ENCODE assay signal across 17 cellular contexts in the genomic region with DNA sequence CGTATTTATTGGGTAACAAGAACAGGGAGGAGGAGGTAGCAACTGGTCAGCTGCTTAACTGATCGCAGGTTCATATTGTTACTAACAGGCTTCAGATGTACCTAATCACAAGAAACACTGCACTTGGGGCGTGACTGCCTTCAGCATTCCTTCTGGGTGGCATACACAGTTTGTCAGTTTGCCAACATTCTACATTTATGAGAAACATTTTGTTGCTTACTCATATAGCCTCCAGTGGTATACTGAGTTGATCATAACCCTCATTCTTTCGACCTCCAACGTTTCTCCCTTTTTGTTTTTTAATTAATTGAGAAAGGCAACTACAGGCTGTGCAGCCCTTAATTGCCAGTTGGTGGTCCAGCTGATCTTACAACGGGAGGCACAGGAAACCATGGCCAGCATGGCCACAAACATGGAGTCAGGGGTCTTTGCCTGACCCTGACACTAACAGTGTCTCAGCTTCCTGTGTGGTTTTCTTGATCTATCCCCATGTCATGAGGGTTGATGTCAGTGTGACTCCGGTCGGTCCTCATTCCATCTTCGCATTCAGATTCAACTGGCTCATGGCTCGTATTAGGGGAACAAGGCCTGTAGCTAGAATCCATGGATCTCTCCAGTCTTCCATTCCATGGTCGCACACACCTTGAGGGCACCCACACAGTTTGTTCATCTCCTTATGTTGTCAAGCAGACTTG.
"Had no signal": no experiment of that assay in that cellular context is flagged by ENCODE, and none has a peak within 500 bp of the region (broad histone marks: within the 10 kb centered on the region; RNA-seq: fewer than 3 reads in every experiment).

No MANE protein-coding gene starts in this region.

- H3K27ac Mint-ChIP-seq: dendritic cell treated with granulocyte-macrophage colony-stimulating factor and Interleukin-4, amounts not matched to agents 40 ng/mL and 50 ng/mL, for 4 days; nephron had no signal

- H3K36me3 ChIP-seq: esophagus muscularis mucosa had no signal

- H3K27ac ChIP-seq: body of pancreas, esophagus muscularis mucosa, left ventricle myocardium inferior, psoas muscle, testis had no signal

- H3K4me3 Mint-ChIP-seq: activated naive CD4-positive, alpha-beta T cell treated with anti-CD3 and anti-CD28 coated beads, Interleukin-2, amount 50 U/mL, for 24 hours; dendritic cell treated with granulocyte-macrophage colony-stimulating factor and Interleukin-4, amounts not matched to agents 40 ng/mL and 50 ng/mL, for 4 days; nephron had no signal

- H3K9me3 ChIP-seq: testis had no signal

- DNase-seq: activated T-cell treated with anti-CD3 and anti-CD28 coated beads, Interleukin-2, amount 50 U/mL, for 1 hour; amniotic stem cell; body of pancreas; islet precursor cell; left ventricle myocardium inferior; mesenchymal stem cell; psoas muscle; stimulated activated CD4-positive, alpha-beta T cell treated with anti-CD3 and anti-CD28 coated beads, Interleukin-4, amount 100 ng/mL, for 1 hour; stimulated activated CD8-positive, alpha-beta memory T cell treated with anti-CD3 and anti-CD28 coated beads, Interleukin-4, amount 100 ng/mL, for 48 hours; stimulated activated naive CD8-positive, alpha-beta T cell treated with anti-CD3 and anti-CD28 coated beads, Interleukin-15, Interleukin-2, amounts not matched to agents 100 U/mL and 50 U/mL, for 24 hours; testis had no signal

- H3K27me3 Mint-ChIP-seq: activated naive CD4-positive, alpha-beta T cell treated with anti-CD3 and anti-CD28 coated beads, Interleukin-2, amount 50 U/mL, for 24 hours; dendritic cell treated with granulocyte-macrophage colony-stimulating factor and Interleukin-4, amounts not matched to agents 40 ng/mL and 50 ng/mL, for 4 days had no signal

- ATAC-seq: activated CD4-positive, CD25-positive, alpha-beta regulatory T cell treated with anti-CD3 and anti-CD28 coated beads, Interleukin-2, amount 50 U/mL, for 24 hours; body of pancreas; psoas muscle; sciatic nerve; stimulated activated naive CD8-positive, alpha-beta T cell treated with anti-CD3 and anti-CD28 coated beads, Interleukin-15, Interleukin-2, amounts not matched to agents 100 U/mL and 50 U/mL, for 24 hours had no signal

- H3K27me3 ChIP-seq: body of pancreas, esophagus muscularis mucosa, testis had no signal

- H3K4me1 Mint-ChIP-seq: activated naive CD4-positive, alpha-beta T cell treated with anti-CD3 and anti-CD28 coated beads, Interleukin-2, amount 50 U/mL, for 24 hours had no signal

- H3K4me3 ChIP-seq: body of pancreas, esophagus muscularis mucosa, left ventricle myocardium inferior, psoas muscle, testis had no signal

- H3K4me1 ChIP-seq: body of pancreas, testis had no signal
